Comparison of ENCODE assay signal across 24 cellular contexts in genomic region chr12:115421796-115422709, GRCh38.
"Had no signal": no experiment of that assay in that cellular context is flagged by ENCODE, and none has a peak within 500 bp of the region (broad histone marks: within the 10 kb centered on the region; RNA-seq: fewer than 3 reads in every experiment).

No MANE protein-coding gene starts in this region.

- H3K27me3 ChIP-seq: brain microvascular endothelial cell, MG63 had no signal

- H3K9me3 ChIP-seq: MG63 had no signal

- ATAC-seq: activated CD4-positive, alpha-beta T cell treated with anti-CD3 and anti-CD28 coated beads for 36 hours; activated CD8-positive, alpha-beta T cell treated with anti-CD3 and anti-CD28 coated beads for 36 hours; activated T-cell treated with anti-CD3 and anti-CD28 coated beads, Interleukin-2, amount 50 U/mL, for 72 hours; T-cell had no signal

- H3K4me1 Mint-ChIP-seq: activated CD4-positive, alpha-beta T cell treated with anti-CD3 and anti-CD28 coated beads for 36 hours; activated naive CD4-positive, alpha-beta T cell treated with anti-CD3 and anti-CD28 coated beads, Interleukin-2, amount 10 ng/mL, durations not matched to agents 7 days and 5 days; activated naive CD8-positive, alpha-beta T cell treated with anti-CD3 and anti-CD28 coated beads for 36 hours; T-cell had no signal

- H3K27ac ChIP-seq: brain microvascular endothelial cell, VCaP had no signal

- H3K4me3 ChIP-seq: MG63 had no signal

- H3K36me3 ChIP-seq: brain microvascular endothelial cell, MG63 had no signal

- H3K4me3 Mint-ChIP-seq: activated CD4-positive, alpha-beta T cell treated with anti-CD3 and anti-CD28 coated beads for 36 hours; activated CD8-positive, alpha-beta T cell treated with anti-CD3 and anti-CD28 coated beads for 36 hours; activated naive CD4-positive, alpha-beta T cell treated with anti-CD3 and anti-CD28 coated beads, Interleukin-2, amount 10 ng/mL, durations not matched to agents 7 days and 5 days; activated naive CD8-positive, alpha-beta T cell treated with anti-CD3 and anti-CD28 coated beads for 36 hours; activated T-cell treated with anti-CD3 and anti-CD28 coated beads, Interleukin-2, amount 50 U/mL, for 72 hours; T-cell had no signal

- H3K27ac Mint-ChIP-seq: activated CD4-positive, alpha-beta T cell treated with anti-CD3 and anti-CD28 coated beads for 36 hours; activated CD8-positive, alpha-beta T cell treated with anti-CD3 and anti-CD28 coated beads for 36 hours; activated naive CD4-positive, alpha-beta T cell treated with anti-CD3 and anti-CD28 coated beads, Interleukin-2, amount 10 ng/mL, durations not matched to agents 7 days and 5 days; activated naive CD8-positive, alpha-beta T cell treated with anti-CD3 and anti-CD28 coated beads for 36 hours; activated T-cell treated with anti-CD3 and anti-CD28 coated beads, Interleukin-2, amount 50 U/mL, for 72 hours; activated T-helper 2 cell treated with anti-CD3 and anti-CD28 coated beads, Interferon-gamma antibody, Interleukin-2, Interleukin-4, amounts not matched to agents 10 μg/mL and 5 μg/mL and 100 μg/mL, durations not matched to agents 14 hours and 24 hours and 36 hours; T-cell had no signal

- H3K36me3 Mint-ChIP-seq: activated naive CD4-positive, alpha-beta T cell treated with anti-CD3 and anti-CD28 coated beads, Interleukin-2, amount 10 ng/mL, durations not matched to agents 7 days and 5 days; activated naive CD8-positive, alpha-beta T cell treated with anti-CD3 and anti-CD28 coated beads for 36 hours; T-cell had no signal

- H3K27me3 Mint-ChIP-seq: activated CD4-positive, alpha-beta T cell treated with anti-CD3 and anti-CD28 coated beads for 36 hours; activated CD8-positive, alpha-beta T cell treated with anti-CD3 and anti-CD28 coated beads for 36 hours; activated naive CD4-positive, alpha-beta T cell treated with anti-CD3 and anti-CD28 coated beads, Interleukin-2, amount 10 ng/mL, durations not matched to agents 7 days and 5 days; activated naive CD8-positive, alpha-beta T cell treated with anti-CD3 and anti-CD28 coated beads for 36 hours; T-cell had no signal

- DNase-seq: activated CD4-positive, alpha-beta T cell treated with anti-CD3 and anti-CD28 coated beads for 36 hours; activated CD4-positive, alpha-beta T cell treated with anti-CD3 and anti-CD28 coated beads, Interleukin-2, amount 50 U/mL, for 1 hour; activated CD8-positive, alpha-beta memory T cell treated with anti-CD3 and anti-CD28 coated beads, Interleukin-2, amount 50 U/mL, for 4 hours; activated CD8-positive, alpha-beta T cell treated with anti-CD3 and anti-CD28 coated beads for 36 hours; activated gamma-delta T cell treated with Interleukin-2 at 50 U/mL for 16 hours; activated naive CD4-positive, alpha-beta T cell treated with anti-CD3 and anti-CD28 coated beads, Interleukin-2, amount 10 ng/mL, durations not matched to agents 7 days and 5 days; activated naive CD8-positive, alpha-beta T cell treated with anti-CD3 and anti-CD28 coated beads for 36 hours; activated T-cell treated with anti-CD3 and anti-CD28 coated beads, Interleukin-2, amount 50 U/mL, for 72 hours; brain microvascular endothelial cell; cerebellar nuclear complex; MG63; MV-4-11; NCI-H1092 treated with DMSO at 0.1 percent for 48 hours; NCI-H1417 treated with DMSO at 0.1 percent for 48 hours; NCI-H1694; NCI-H2029; NCI-H510A treated with DMSO at 0.1 percent for 48 hours; NCI-H69; SIG-M5; T-cell; T-helper 2 cell; T1000 had no signal

- H3K9me3 Mint-ChIP-seq: activated CD8-positive, alpha-beta T cell treated with anti-CD3 and anti-CD28 coated beads for 36 hours; activated naive CD4-positive, alpha-beta T cell treated with anti-CD3 and anti-CD28 coated beads, Interleukin-2, amount 10 ng/mL, durations not matched to agents 7 days and 5 days; activated T-helper 2 cell treated with anti-CD3 and anti-CD28 coated beads, Interferon-gamma antibody, Interleukin-2, Interleukin-4, amounts not matched to agents 10 μg/mL and 5 μg/mL and 100 μg/mL, durations not matched to agents 14 hours and 24 hours and 36 hours had no signal
